Comparison of ENCODE assay signal across 23 cellular contexts in genomic region chr2:43408784-43409160, GRCh38.
DNase-seq lines count a peak whose midpoint lies in the region; ATAC-seq and TF ChIP-seq lines count a peak whose summit lies in the region.
"Had no signal": no experiment of that assay in that cellular context is flagged by ENCODE, and none has a peak within 500 bp of the region (broad histone marks: within the 10 kb centered on the region; RNA-seq: fewer than 3 reads in every experiment).

No MANE protein-coding gene starts in this region.

- H3K36me3 ChIP-seq in OCI-LY3 (replicated peaks; ENCODE audit: low read depth, low read length), result peaks cover 6% of the 10 kb centered on the region
- H3K36me3 ChIP-seq in left lung, result peaks cover 0 to 2% of the 10 kb centered on the region in 2 donors
- H3K36me3 ChIP-seq in mesenchymal stem cell (ENCODE audit: control insufficient read depth in 1 of 2, insufficient read depth in 2 of 2, low read depth in 1 of 2, low read length in 2 of 2), result no peaks in the 10 kb centered on the region
- no peaks in the 10 kb centered on the region for H3K36me3 ChIP-seq in CD4-positive, alpha-beta memory T cell (ENCODE audit: insufficient read depth, low read length)
- H3K36me3 ChIP-seq: brain microvascular endothelial cell, ovary, transverse colon had no signal

- H4K8ac ChIP-seq in mesenchymal stem cell (ENCODE audit: low read length), result no peak overlapping the region

- H3K4me1 ChIP-seq in OCI-LY3 (ENCODE audit: low read length) (peaks cover 53% of the 10 kb centered on the region), left lung (peaks cover 0 to 23% of the 10 kb centered on the region in 2 donors), mesenchymal stem cell (ENCODE audit: control insufficient read depth, insufficient read depth, low read depth, low read length) (peaks cover 7% of the 10 kb centered on the region)
- H3K4me1 ChIP-seq in CD4-positive, alpha-beta memory T cell (ENCODE audit: insufficient read depth, low read length), result no peaks in the 10 kb centered on the region

- H2BK15ac ChIP-seq in mesenchymal stem cell (ENCODE audit: low read depth, poor library complexity, severe bottlenecking), result no peak overlapping the region

- H3K9ac ChIP-seq in OCI-LY3 (ENCODE audit: low read length) (peak overlapping the region; percentile 51), mesenchymal stem cell (ENCODE audit: low read length) (no peak overlapping the region)

- intact Hi-C loops in CD14-positive monocyte (cut with micrococcal nuclease), result loop anchor here (10.0 kb wide), 1 partner anchor 104 kb away; no protein-coding TSS in a partner anchor
- intact Hi-C loops in left lung (cut with DNase I), result no loop called here
- intact Hi-C loops in CD4-positive, alpha-beta memory T cell (cut with micrococcal nuclease), result no loop called here

- CTCF ChIA-PET in CD4-positive, alpha-beta memory T cell (lab: Charles Lee; ENCODE audit: partially characterized antibody), result no interaction called here

- H3K18ac ChIP-seq in mesenchymal stem cell (ENCODE audit: low read depth in 1 of 2, low read length in 2 of 2), result no peak overlapping the region

- DNase-seq in CD14-positive monocyte (ENCODE audit: low spot score) (no peak), naive B cell (no peak), left lung (no peak), mesenchymal stem cell (no peak)
- DNase-seq in CD4-positive, alpha-beta memory T cell, result no peak
- DNase-seq: activated CD4-positive, alpha-beta T cell treated with anti-CD3 and anti-CD28 coated beads, Interleukin-2, amount 50 U/mL, for 48 hours; activated naive CD4-positive, alpha-beta T cell treated with anti-CD3 and anti-CD28 coated beads, Interleukin-2, amount 10 ng/mL, durations not matched to agents 7 days and 5 days; amniotic stem cell; brain microvascular endothelial cell; effector CD8-positive, alpha-beta T cell; glutamatergic neuron; HFFc6; NCI-H146; NCI-H510A treated with DMSO at 0.1 percent for 48 hours; ovary; SJCRH30; transverse colon had no signal

- no peak for TF ChIP-seq CTCF in CD14-positive monocyte (IDR thresholded peaks at IDR 0.05)
- no peak for TF ChIP-seq CTCF in OCI-LY3 (IDR thresholded peaks at IDR 0.05; ENCODE audit: low read depth, low read length)
- no peak for TF ChIP-seq CTCF in left lung (IDR thresholded peaks at IDR 0.05)

- H2BK12ac ChIP-seq in mesenchymal stem cell (ENCODE audit: low read length in 2 of 2), result no peak overlapping the region

- H3K27me3 Mint-ChIP-seq in CD14-positive monocyte (ENCODE audit: low read depth in 3 of 3) (no peaks in the 10 kb centered on the region), naive B cell (no peaks in the 10 kb centered on the region)
- H3K27me3 Mint-ChIP-seq in CD4-positive, alpha-beta memory T cell, result no peaks in the 10 kb centered on the region
- H3K27me3 Mint-ChIP-seq in activated T-helper 17 cell treated with anti-CD3 and anti-CD28 coated beads, Interleukin-2, amount 50 U/mL, for 72 hours, result no peaks in the 10 kb centered on the region
- H3K27me3 Mint-ChIP-seq: activated naive CD4-positive, alpha-beta T cell treated with anti-CD3 and anti-CD28 coated beads, Interleukin-2, amount 10 ng/mL, durations not matched to agents 7 days and 5 days had no signal

- H3K4me3 Mint-ChIP-seq in CD14-positive monocyte (no peak overlapping the region), naive B cell (no peak overlapping the region)
- no peak overlapping the region for H3K4me3 Mint-ChIP-seq in CD4-positive, alpha-beta memory T cell
- no peak overlapping the region for H3K4me3 Mint-ChIP-seq in activated T-helper 17 cell treated with anti-CD3 and anti-CD28 coated beads, Interleukin-2, amount 50 U/mL, for 72 hours
- H3K4me3 Mint-ChIP-seq: activated naive CD4-positive, alpha-beta T cell treated with anti-CD3 and anti-CD28 coated beads, Interleukin-2, amount 10 ng/mL, durations not matched to agents 7 days and 5 days; GM23338; HFFc6 had no signal

- H3K9me3 ChIP-seq in OCI-LY3 (ENCODE audit: insufficient read depth, low read length), result no peaks in the 10 kb centered on the region
- no peaks in the 10 kb centered on the region for H3K9me3 ChIP-seq in left lung
- H3K9me3 ChIP-seq in mesenchymal stem cell (ENCODE audit: control insufficient read depth, low read length), result no peaks in the 10 kb centered on the region
- no peaks in the 10 kb centered on the region for H3K9me3 ChIP-seq in CD4-positive, alpha-beta memory T cell (ENCODE audit: control insufficient read depth in 1 of 2, low read length in 2 of 2)
- H3K9me3 ChIP-seq: ovary, SJCRH30, transverse colon had no signal

- ATAC-seq in HG03571 (IDR thresholded peaks at IDR 0.05; ENCODE audit: unreplicated experiment), result peak; percentile 6
- ATAC-seq in naive B cell (ENCODE audit: low read depth in 2 of 2), result peak in 1 of 2 donors; percentile 17
- no peak for ATAC-seq in left lung
- ATAC-seq in activated T-helper 17 cell treated with anti-CD3 and anti-CD28 coated beads, Interleukin-2, amount 50 U/mL, for 72 hours (replicated peaks), result no peak
- ATAC-seq: GM23338 had no signal

- H3K4me1 Mint-ChIP-seq in CD14-positive monocyte (peaks cover 64% of the 10 kb centered on the region), naive B cell (peaks cover 12 to 19% (median 12%) of the 10 kb centered on the region in 3 donors)
- peaks cover 0 to 3% (median 0%) of the 10 kb centered on the region in 4 donors for H3K4me1 Mint-ChIP-seq in CD4-positive, alpha-beta memory T cell
- H3K4me1 Mint-ChIP-seq in activated T-helper 17 cell treated with anti-CD3 and anti-CD28 coated beads, Interleukin-2, amount 50 U/mL, for 72 hours, result peaks cover 5% of the 10 kb centered on the region
- H3K4me1 Mint-ChIP-seq: activated naive CD4-positive, alpha-beta T cell treated with anti-CD3 and anti-CD28 coated beads, Interleukin-2, amount 10 ng/mL, durations not matched to agents 7 days and 5 days had no signal

- no peaks in the 10 kb centered on the region for H4K20me1 ChIP-seq in OCI-LY3 (ENCODE audit: insufficient read depth, low read length)

- H3K4ac ChIP-seq in mesenchymal stem cell (ENCODE audit: low read depth in 1 of 2, low read length in 2 of 2), result no peak overlapping the region

- H2AFZ ChIP-seq in OCI-LY3 (ENCODE audit: low read depth, low read length) (no peak overlapping the region), mesenchymal stem cell (ENCODE audit: low read depth, low read length) (no peak overlapping the region)
- H2AFZ ChIP-seq: GM23338 had no signal

- H3K27me3 ChIP-seq in OCI-LY3 (ENCODE audit: low read depth, low read length), result no peaks in the 10 kb centered on the region
- H3K27me3 ChIP-seq in left lung, result no peaks in the 10 kb centered on the region
- H3K27me3 ChIP-seq in mesenchymal stem cell (ENCODE audit: control insufficient read depth in 1 of 2, insufficient read depth in 1 of 2, low read length in 2 of 2), result no peaks in the 10 kb centered on the region
- H3K27me3 ChIP-seq in CD4-positive, alpha-beta memory T cell (ENCODE audit: insufficient read depth, low read length), result no peaks in the 10 kb centered on the region
- H3K27me3 ChIP-seq: brain microvascular endothelial cell, ovary, SJCRH30, transverse colon had no signal

- H3K9me3 Mint-ChIP-seq in CD14-positive monocyte, result no peaks in the 10 kb centered on the region
- H3K9me3 Mint-ChIP-seq in naive B cell, result no peaks in the 10 kb centered on the region
- H3K9me3 Mint-ChIP-seq in CD4-positive, alpha-beta memory T cell, result no peaks in the 10 kb centered on the region
- H3K9me3 Mint-ChIP-seq in activated T-helper 17 cell treated with anti-CD3 and anti-CD28 coated beads, Interleukin-2, amount 50 U/mL, for 72 hours, result no peaks in the 10 kb centered on the region
- H3K9me3 Mint-ChIP-seq: activated naive CD4-positive, alpha-beta T cell treated with anti-CD3 and anti-CD28 coated beads, Interleukin-2, amount 10 ng/mL, durations not matched to agents 7 days and 5 days; GM23338; HFFc6 had no signal

- no peak overlapping the region for H2BK120ac ChIP-seq in mesenchymal stem cell (ENCODE audit: low read depth, low read length)

- peak overlapping the region; percentile 78 for H3K4me2 ChIP-seq in OCI-LY3 (ENCODE audit: low read length)
- H3K4me2 ChIP-seq in mesenchymal stem cell (ENCODE audit: low read length, poor library complexity, severe bottlenecking), result no peak overlapping the region
- H3K4me2 ChIP-seq: GM23338, smooth muscle cell had no signal

- H3K23ac ChIP-seq in mesenchymal stem cell (ENCODE audit: low read length in 2 of 2), result no peak overlapping the region

- H3K79me1 ChIP-seq in mesenchymal stem cell (replicated peaks; ENCODE audit: low read length, poor library complexity, severe bottlenecking), result no peaks in the 10 kb centered on the region

- no peak overlapping the region for H3K14ac ChIP-seq in mesenchymal stem cell (ENCODE audit: low read length in 2 of 2)

- no peak overlapping the region for H2BK5ac ChIP-seq in mesenchymal stem cell (ENCODE audit: low read depth, low read length, poor library complexity, severe bottlenecking)

- POLR2A ChIA-PET in CD4-positive, alpha-beta memory T cell (lab: Charles Lee; ENCODE audit: partially characterized antibody), result interaction anchor here (0.9 kb wide), 1 partner anchor 12 kb away, joined by 3 read pairs; no protein-coding TSS in a partner anchor

- H3K36me3 Mint-ChIP-seq in CD14-positive monocyte (peaks cover 13 to 14% of the 10 kb centered on the region in 2 donors), naive B cell (peaks cover 0 to 4% of the 10 kb centered on the region in 2 donors)
- peaks cover 15 to 18% of the 10 kb centered on the region in 2 donors for H3K36me3 Mint-ChIP-seq in CD4-positive, alpha-beta memory T cell
- H3K36me3 Mint-ChIP-seq in activated T-helper 17 cell treated with anti-CD3 and anti-CD28 coated beads, Interleukin-2, amount 50 U/mL, for 72 hours (ENCODE audit: low read depth), result peaks cover 6% of the 10 kb centered on the region

- peak overlapping the region; percentile 32 for H3K4me3 ChIP-seq in OCI-LY3 (ENCODE audit: low read length)
- no peak overlapping the region for H3K4me3 ChIP-seq in left lung
- no peak overlapping the region for H3K4me3 ChIP-seq in mesenchymal stem cell (ENCODE audit: insufficient read depth in 1 of 2, low read depth in 1 of 2, low read length in 2 of 2)
- H3K4me3 ChIP-seq in CD4-positive, alpha-beta memory T cell (ENCODE audit: low read length in 2 of 2), result no peak overlapping the region
- H3K4me3 ChIP-seq: GM23338, ovary, SJCRH30, smooth muscle cell, transverse colon had no signal

- H3K27ac Mint-ChIP-seq in CD14-positive monocyte (peak overlapping the region; percentile 95 to 99 (median 98)), naive B cell (peak overlapping the region in 4 of 6 donors; percentile 0 to 55 (median 24))
- no peak overlapping the region for H3K27ac Mint-ChIP-seq in CD4-positive, alpha-beta memory T cell
- no peak overlapping the region for H3K27ac Mint-ChIP-seq in activated T-helper 17 cell treated with anti-CD3 and anti-CD28 coated beads, Interleukin-2, amount 50 U/mL, for 72 hours
- H3K27ac Mint-ChIP-seq: activated naive CD4-positive, alpha-beta T cell treated with anti-CD3 and anti-CD28 coated beads, Interleukin-2, amount 10 ng/mL, durations not matched to agents 7 days and 5 days; GM23338; HFFc6 had no signal

- H4K91ac ChIP-seq in mesenchymal stem cell (ENCODE audit: low read length), result no peak overlapping the region

- no peak overlapping the region for H2AK5ac ChIP-seq in mesenchymal stem cell (ENCODE audit: low read length, severe bottlenecking)

- peaks cover 6% of the 10 kb centered on the region; the same call in 1 of the 2 replicates for H3K79me2 ChIP-seq in OCI-LY3 (ENCODE audit: low read length)

- peak overlapping the region; percentile 93 for H3K27ac ChIP-seq in OCI-LY3 (ENCODE audit: low read length)
- H3K27ac ChIP-seq in left lung, result no peak overlapping the region
- H3K27ac ChIP-seq in mesenchymal stem cell (ENCODE audit: low read length, poor library complexity, severe bottlenecking), result no peak overlapping the region
- H3K27ac ChIP-seq in CD4-positive, alpha-beta memory T cell (ENCODE audit: low read depth, low read length), result no peak overlapping the region
- H3K27ac ChIP-seq: brain microvascular endothelial cell, epithelial cell of prostate, ovary, SJCRH30 had no signal

Comparison
In these comparisons a context has a peak if more than half of its experiments do, and no peak if none do; other contexts are left out.
1. H3K27ac Mint-ChIP-seq: peak in CD14-positive monocyte (7 of 7) and naive B cell (4 of 6); none in CD4-positive, alpha-beta memory T cell (0 of 7) and activated T-helper 17 cell treated with anti-CD3 and anti-CD28 coated beads, Interleukin-2, amount 50 U/mL, for 72 hours (single experiment).
2. intact Hi-C loops: an anchor here in CD14-positive monocyte (10.0 kb wide); none called in left lung and CD4-positive, alpha-beta memory T cell.